ENCODE assay signal across 18 cellular contexts in genomic region chr9:16363916-16364315, GRCh38.
DNase-seq lines count a peak whose midpoint lies in the region; ATAC-seq and TF ChIP-seq lines count a peak whose summit lies in the region.
"Had no signal": no experiment of that assay in that cellular context is flagged by ENCODE, and none has a peak within 500 bp of the region (broad histone marks: within the 10 kb centered on the region; RNA-seq: fewer than 3 reads in every experiment).

No MANE protein-coding gene starts in this region.

- no peak overlapping the region for H3K27ac Mint-ChIP-seq in natural killer cell
- H3K27ac Mint-ChIP-seq: CD4-positive, CD25-positive, alpha-beta regulatory T cell had no signal

- no peak overlapping the region for H3K56ac ChIP-seq in IMR-90 (ENCODE audit: extremely low read depth, insufficient read depth, low read length)

- H4K5ac ChIP-seq in IMR-90 (ENCODE audit: low read depth, low read length), result no peak overlapping the region

- H3K79me1 ChIP-seq in IMR-90 (ENCODE audit: low read depth in 1 of 2, low read length in 2 of 2), result no peaks in the 10 kb centered on the region; a peak in 1 of 4 replicates

- peak overlapping the region in 10 of 12 donors; percentile 4 to 66 (median 50) for H3K27ac ChIP-seq in heart left ventricle
- no peak overlapping the region for H3K27ac ChIP-seq in IMR-90 (ENCODE audit: insufficient read depth, low read length)
- peak overlapping the region; percentile 67 for H3K27ac ChIP-seq in lower lobe of right lung
- peak overlapping the region; percentile 58 for H3K27ac ChIP-seq in skeletal muscle tissue (ENCODE audit: low read depth, low read length)
- H3K27ac ChIP-seq: BLaER1 had no signal

- POLR2A ChIA-PET in IMR-90 (lab: Charles Lee; ENCODE audit: unreplicated experiment), result no interaction called here

- H3K4me1 ChIP-seq in heart left ventricle, result peaks cover 0 to 21% (median 2%) of the 10 kb centered on the region in 12 donors
- H3K4me1 ChIP-seq in IMR-90 (ENCODE audit: control insufficient read depth, insufficient read depth, low read length), result peaks cover 10% of the 10 kb centered on the region
- no peaks in the 10 kb centered on the region for H3K4me1 ChIP-seq in lower lobe of right lung
- H3K4me1 ChIP-seq in skeletal muscle tissue (ENCODE audit: control insufficient read depth in 3 of 3, insufficient read depth in 3 of 3, low read length in 3 of 3), result no peaks in the 10 kb centered on the region

- H3K18ac ChIP-seq in IMR-90 (ENCODE audit: low read depth, low read length), result no peak overlapping the region

- no peak overlapping the region for H2AK9ac ChIP-seq in IMR-90 (replicated peaks; ENCODE audit: low read depth, low read length, poor library complexity)

- TF ChIP-seq POLR2A in heart left ventricle (IDR thresholded peaks at IDR 0.05) (no peak), IMR-90 (IDR thresholded peaks at IDR 0.05; ENCODE audit: low read depth, low read length) (no peak)

- 0 out of 2 replicates have a peak overlapping the region, but pooled peaks have one; percentile 18 for H2AK5ac ChIP-seq in IMR-90 (ENCODE audit: low read depth, low read length)

- H3K4me2 ChIP-seq in IMR-90 (ENCODE audit: low read depth, low read length), result no peak overlapping the region
- H3K4me2 ChIP-seq: BLaER1 had no signal

- H3K9me3 ChIP-seq in heart left ventricle (peaks cover 0 to 6% (median 0%) of the 10 kb centered on the region in 12 donors), IMR-90 (ENCODE audit: control insufficient read depth, insufficient read depth, low read length) (no peaks in the 10 kb centered on the region), lower lobe of right lung (no peaks in the 10 kb centered on the region), skeletal muscle tissue (ENCODE audit: control insufficient read depth in 3 of 3, low read length in 3 of 3) (no peaks in the 10 kb centered on the region)

- H3K36me3 Mint-ChIP-seq in natural killer cell, result no peaks in the 10 kb centered on the region
- H3K36me3 Mint-ChIP-seq: CD4-positive, CD25-positive, alpha-beta regulatory T cell had no signal

- no peak overlapping the region for H4K91ac ChIP-seq in IMR-90 (ENCODE audit: insufficient read depth, low read depth, low read length)

- intact Hi-C loops in heart left ventricle (cut with DNase I) (loop anchor here in 1 of 10 donors (10.0 kb wide), 1 partner anchor 341 kb away; no protein-coding TSS in a partner anchor), left cardiac atrium (cut with DNase I) (no loop called here), IMR-90 (cut with micrococcal nuclease) (no loop called here), lower lobe of right lung (cut with DNase I) (no loop called here), natural killer cell (cut with micrococcal nuclease) (no loop called here)

- H3K9ac ChIP-seq in IMR-90 (ENCODE audit: low read depth, low read length) (no peak overlapping the region), skeletal muscle tissue (ENCODE audit: low read depth in 1 of 3, low read length in 3 of 3) (no peak overlapping the region)
- H3K9ac ChIP-seq: BLaER1 had no signal

- CTCF ChIA-PET in IMR-90 (lab: Yijun Ruan, JAX), result no interaction called here

- no peak for TF ChIP-seq RAD21 in IMR-90 (IDR thresholded peaks at IDR 0.05; ENCODE audit: low read length)

- H3K4me3 ChIP-seq in heart left ventricle (no peak overlapping the region), IMR-90 (ENCODE audit: insufficient read depth, low read depth, low read length) (no peak overlapping the region), lower lobe of right lung (no peak overlapping the region), skeletal muscle tissue (ENCODE audit: low read length in 3 of 3) (no peak overlapping the region)
- H3K4me3 ChIP-seq: BLaER1, MG63 had no signal

- no peak overlapping the region for H2AFZ ChIP-seq in IMR-90 (replicated peaks; ENCODE audit: low read length, poor library complexity)

- ATAC-seq in heart left ventricle (no peak), left cardiac atrium (no peak), IMR-90 (ENCODE audit: low read depth) (no peak), lower lobe of right lung (no peak), GM19397 (IDR thresholded peaks at IDR 0.05; ENCODE audit: unreplicated experiment) (no peak), natural killer cell (no peak)
- ATAC-seq: PC-3 had no signal

- H2BK5ac ChIP-seq in IMR-90 (ENCODE audit: low read depth, low read length, poor library complexity, severe bottlenecking), result no peak overlapping the region

- WGBS in heart left ventricle, 4 donors, result 57 to 68% (median 62%) methylated on average over 5 of the region's 5 CpGs
- 100% methylated on average over 1 of the region's 5 CpGs; no CpG with 5 or more reads in 1 of the 2 experiments for WGBS in IMR-90 (ENCODE audit: extremely low coverage in 2 of 2, insufficient read length in 1 of 2), 2 experiments

- H3K36me3 ChIP-seq in heart left ventricle (no peaks in the 10 kb centered on the region), IMR-90 (ENCODE audit: control insufficient read depth, insufficient read depth, low read length) (no peaks in the 10 kb centered on the region), lower lobe of right lung (no peaks in the 10 kb centered on the region), skeletal muscle tissue (ENCODE audit: control insufficient read depth in 3 of 3, insufficient read depth in 3 of 3, low read length in 3 of 3) (no peaks in the 10 kb centered on the region)
- H3K36me3 ChIP-seq: BLaER1, MG63 had no signal

- no peak overlapping the region for H3K4ac ChIP-seq in IMR-90 (ENCODE audit: low read depth, low read length)

- no peak for TF ChIP-seq CTCF in heart left ventricle (IDR thresholded peaks at IDR 0.05)
- TF ChIP-seq CTCF in IMR-90 (conservative IDR thresholded peaks at IDR 0.05; ENCODE audit: low read depth, low read length), result no peak
- TF ChIP-seq CTCF in lower lobe of right lung (IDR thresholded peaks at IDR 0.05), result no peak
- TF ChIP-seq CTCF in natural killer cell (IDR thresholded peaks at IDR 0.05), result no peak

- no peaks in the 10 kb centered on the region for H3K27me3 ChIP-seq in heart left ventricle
- H3K27me3 ChIP-seq in IMR-90 (ENCODE audit: control insufficient read depth, insufficient read depth, low read length), result no peaks in the 10 kb centered on the region
- H3K27me3 ChIP-seq in lower lobe of right lung (ENCODE audit: low read depth), result no peaks in the 10 kb centered on the region
- H3K27me3 ChIP-seq in skeletal muscle tissue (ENCODE audit: control insufficient read depth in 3 of 3, insufficient read depth in 3 of 3, low read length in 3 of 3), result no peaks in the 10 kb centered on the region
- H3K27me3 ChIP-seq: BLaER1, MG63 had no signal

- H3K23ac ChIP-seq in IMR-90 (ENCODE audit: low read depth, low read length), result no peak overlapping the region

- no peaks in the 10 kb centered on the region for H3K4me1 Mint-ChIP-seq in natural killer cell
- H3K4me1 Mint-ChIP-seq: CD4-positive, CD25-positive, alpha-beta regulatory T cell had no signal

- in situ Hi-C loops in IMR-90 (cut with MboI; ENCODE audit: low sequenced_read_pairs), result no loop called here

- H4K8ac ChIP-seq in IMR-90 (ENCODE audit: low read depth in 2 of 2, low read length in 2 of 2), result no peak overlapping the region

- H2BK15ac ChIP-seq in IMR-90 (ENCODE audit: low read depth, low read length), result peak overlapping the region; percentile 38; the same call in 1 of the 3 replicates

- no peak overlapping the region for H2BK20ac ChIP-seq in IMR-90 (ENCODE audit: low read depth, low read length)

- no peaks in the 10 kb centered on the region for H4K20me1 ChIP-seq in IMR-90 (ENCODE audit: insufficient read depth, low read length)
- H4K20me1 ChIP-seq: BLaER1 had no signal

- no peak overlapping the region for H2BK120ac ChIP-seq in IMR-90 (ENCODE audit: low read depth, low read length)

- H3K9me3 Mint-ChIP-seq in natural killer cell, result peaks cover 2% of the 10 kb centered on the region in 2 donors

- BruUV-seq in IMR-90 (replicated peaks; lab: Mats Ljungman, UMichigan), result no TSS peak

- H3K14ac ChIP-seq in IMR-90 (replicated peaks; ENCODE audit: low read depth, low read length), result no peak overlapping the region

- peaks cover 7 to 12% of the 10 kb centered on the region in 2 donors for H3K27me3 Mint-ChIP-seq in natural killer cell (ENCODE audit: low read depth in 2 of 2)
- H3K27me3 Mint-ChIP-seq: CD4-positive, CD25-positive, alpha-beta regulatory T cell had no signal

- H3K4me3 Mint-ChIP-seq in natural killer cell, result no peak overlapping the region
- H3K4me3 Mint-ChIP-seq: CD4-positive, CD25-positive, alpha-beta regulatory T cell had no signal

- H3K9me1 ChIP-seq in IMR-90 (ENCODE audit: insufficient read depth, low read length), result peaks cover 15% of the 10 kb centered on the region

- dilution Hi-C loops in IMR-90 (cut with HindIII; ENCODE audit: low sequenced_read_pairs, unreplicated experiment), result no loop called here

- DNase-seq in heart left ventricle (no peak), left cardiac atrium (no peak), IMR-90 (no peak), lower lobe of right lung (no peak), DMS79 (lab: John Stamatoyannopoulos, UW) (no peak), natural killer cell (no peak)
- DNase-seq: CD4-positive, CD25-positive, alpha-beta regulatory T cell; KG1; MG63; NCI-H146; NCI-H1930; NCI-H2107; NCI-H524; NK-92 treated with Interleukin-12 subunit alpha and Interleukin-12 subunit beta, amount 100 ng/mL, for 24 hours; PC-3 had no signal

TF ChIP-seq in IMR-90, 13 proteins besides CTCF, POLR2A, EP300 and RAD21:
- TF ChIP-seq MAZ (IDR thresholded peaks at IDR 0.05; ENCODE audit: borderline replicate concordance, low read depth, low read length), result no peak
